25 cellular contexts compared by ENCODE assay signal in genomic region chr2:57673983-57674382, GRCh38.
"Had no signal": no experiment of that assay in that cellular context is flagged by ENCODE, and none has a peak within 500 bp of the region (broad histone marks: within the 10 kb centered on the region; RNA-seq: fewer than 3 reads in every experiment).

No MANE protein-coding gene starts in this region.

- FAIRE-seq: endometrium had no signal

- H3K4me3 ChIP-seq: gastrocnemius medialis, heart left ventricle, hepatocyte, left lung, psoas muscle, sigmoid colon, testis, tibial nerve, upper lobe of right lung, uterus had no signal

- H3K9me3 ChIP-seq: gastrocnemius medialis, heart left ventricle, left lung, psoas muscle, sigmoid colon, testis, tibial nerve, upper lobe of right lung, uterus had no signal

- H3K27me3 ChIP-seq: gastrocnemius medialis, heart left ventricle, hepatocyte, left lung, sigmoid colon, testis, tibial nerve, upper lobe of right lung, uterus had no signal

- DNase-seq: cortex of kidney; effector memory CD8-positive, alpha-beta T cell; gastrocnemius medialis; heart left ventricle; left cardiac atrium; left lung; mesenchymal stem cell; midbrain; naive thymus-derived CD4-positive, alpha-beta T cell; nucleus accumbens; posterior cingulate gyrus; psoas muscle; right cardiac atrium; sigmoid colon; stimulated activated CD4-positive, alpha-beta T cell treated with anti-CD3 and anti-CD28 coated beads, Interleukin-2, amount 100 ng/mL, for 24 hours; stimulated activated CD4-positive, alpha-beta T cell treated with anti-CD3 and anti-CD28 coated beads, Interleukin-4, amount 100 ng/mL, for 24 hours; stimulated activated naive CD4-positive, alpha-beta T cell treated with Interleukin-2 at 50 U/mL for 16 hours; substantia nigra; testis; upper lobe of right lung; uterus had no signal

- H3K4me2 ChIP-seq: hepatocyte had no signal

- H3K27ac ChIP-seq: gastrocnemius medialis, heart left ventricle, hepatocyte, left lung, psoas muscle, sigmoid colon, testis, tibial nerve, upper lobe of right lung, uterus had no signal

- H3K36me3 ChIP-seq: gastrocnemius medialis, heart left ventricle, left lung, sigmoid colon, tibial nerve, upper lobe of right lung, uterus had no signal

- H3K4me1 ChIP-seq: gastrocnemius medialis, heart left ventricle, left lung, psoas muscle, sigmoid colon, testis, tibial nerve, upper lobe of right lung, uterus had no signal

- H2AFZ ChIP-seq: hepatocyte had no signal

- ATAC-seq: effector memory CD8-positive, alpha-beta T cell; gastrocnemius medialis; heart left ventricle; left cardiac atrium; left lung; naive thymus-derived CD4-positive, alpha-beta T cell; psoas muscle; right cardiac atrium; stimulated activated effector memory CD8-positive, alpha-beta T cell treated with anti-CD3 and anti-CD28 coated beads, Interleukin-12 subunit alpha, Interleukin-12 subunit beta, amount 100 ng/mL, for 72 hours; upper lobe of right lung had no signal

- H3K79me2 ChIP-seq: hepatocyte had no signal
